ENCODE assay signal across 10 cellular contexts in genomic region chr14:23694085-23694975, GRCh38. TPM values are rescaled to one million over a fixed set of nuclear protein-coding genes. Genes with fewer than 3 reads are reported as not detected.
DNase-seq lines count a peak whose midpoint lies in the region; ATAC-seq and TF ChIP-seq lines count a peak whose summit lies in the region.
"Had no signal": no experiment of that assay in that cellular context is flagged by ENCODE, and none has a peak within 500 bp of the region (broad histone marks: within the 10 kb centered on the region; RNA-seq: fewer than 3 reads in every experiment).

No MANE protein-coding gene starts in this region.

- no peak overlapping the region for H3K27ac Mint-ChIP-seq in glutamatergic neuron (ENCODE audit: unreplicated experiment)

- no peak for ATAC-seq in HG03025 (IDR thresholded peaks at IDR 0.05; ENCODE audit: low FRiP score, unreplicated experiment)

- no peak overlapping the region for H3K4me3 ChIP-seq in skeletal muscle cell (ENCODE audit: low read depth, low read length)

- H3K27me3 Mint-ChIP-seq in glutamatergic neuron (ENCODE audit: unreplicated experiment) = no peaks in the 10 kb centered on the region

- no peak for TF ChIP-seq CTCF in glutamatergic neuron (IDR thresholded peaks at IDR 0.05; ENCODE audit: partially characterized antibody, unreplicated experiment)

- H3K4me3 Mint-ChIP-seq in glutamatergic neuron (ENCODE audit: unreplicated experiment) = no peak overlapping the region

- DNase-seq in NOMO-1 (lab: John Stamatoyannopoulos, UW; ENCODE audit: unreplicated experiment in 2 of 2) = peak; percentile 3 to 22
- DNase-seq in NOMO-1 treated with dmso at 0.1 percent for 144 hours (lab: John Stamatoyannopoulos, UW; ENCODE audit: unreplicated experiment) = no peak
- peak; percentile 90 for DNase-seq in OCI-M1 (lab: John Stamatoyannopoulos, UW)
- DNase-seq in glutamatergic neuron = peak; percentile 30
- peak; percentile 55 for DNase-seq in skeletal muscle cell (ENCODE audit: low read depth)
- DNase-seq in NCI-H1436 treated with DMSO at 0.1 percent for 48 hours (lab: John Stamatoyannopoulos, UW) = no peak
- no peak for DNase-seq in glomerular visceral epithelial cell (ENCODE audit: extremely low spot score)
- DNase-seq: activated T-cell treated with anti-CD3 and anti-CD28 coated beads, Interleukin-2, amount 50 U/mL, for 1 hour; psoas muscle had no signal

- H3K4me1 Mint-ChIP-seq in glutamatergic neuron (ENCODE audit: low read depth, unreplicated experiment) = no peaks in the 10 kb centered on the region

- H3K9me3 Mint-ChIP-seq in glutamatergic neuron (ENCODE audit: unreplicated experiment) = peaks cover 4% of the 10 kb centered on the region

- H3K36me3 Mint-ChIP-seq in glutamatergic neuron (ENCODE audit: unreplicated experiment) = no peaks in the 10 kb centered on the region

RNA-seq across cellular contexts. Expression of gene DHRS2, which starts 58.2 kb away (rescaled TPM):
- total RNA-seq in glutamatergic neuron (ENCODE audit: unreplicated experiment) = 0.42 TPM

Comparison
In these comparisons a context has a peak if more than half of its experiments do, and no peak if none do; other contexts are left out.
1. DNase-seq: peak in NOMO-1 (2 of 2), OCI-M1 (single experiment), glutamatergic neuron (single experiment) and skeletal muscle cell (single experiment); none in NOMO-1 treated with dmso at 0.1 percent for 144 hours (single experiment), NCI-H1436 treated with DMSO at 0.1 percent for 48 hours (single experiment) and glomerular visceral epithelial cell (single experiment).